Comparison of ENCODE assay signal across 24 cellular contexts in the genomic region with DNA sequence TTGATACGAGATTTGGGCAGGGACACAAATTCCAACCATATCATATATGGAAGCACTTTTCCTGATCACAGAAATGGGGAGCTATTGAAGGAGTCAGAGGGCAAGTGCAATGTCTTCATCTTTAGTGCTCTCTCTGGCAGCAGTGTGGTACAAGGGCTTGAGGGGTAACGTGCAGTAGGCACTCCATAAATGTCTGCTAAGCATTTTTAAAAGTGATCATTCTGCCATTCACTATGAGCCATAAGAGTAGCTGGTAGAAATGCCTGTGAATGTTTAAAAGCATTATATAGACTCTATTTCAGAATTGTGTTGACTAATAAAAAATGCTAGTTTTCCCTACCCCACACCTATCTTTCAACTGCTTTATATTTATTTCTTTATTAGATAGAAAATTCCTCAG.
"Had no signal": no experiment of that assay in that cellular context is flagged by ENCODE, and none has a peak within 500 bp of the region (broad histone marks: within the 10 kb centered on the region; RNA-seq: fewer than 3 reads in every experiment).

No MANE protein-coding gene starts in this region.

- FAIRE-seq: colon, endothelial cell of umbilical vein had no signal

- H3K27ac ChIP-seq: coronary artery, dorsolateral prefrontal cortex, esophagus squamous epithelium, gastrocnemius medialis, heart left ventricle, hepatocyte, left lung, lower lobe of right lung had no signal

- ATAC-seq: esophagus mucosa, gastrocnemius medialis, heart left ventricle, left cardiac atrium, left lung, left ventricle myocardium superior, lower lobe of right lung, mucosa of descending colon had no signal

- H3K4me3 ChIP-seq: coronary artery, dorsolateral prefrontal cortex, esophagus squamous epithelium, gastrocnemius medialis, heart left ventricle, hepatocyte, left lung, lower lobe of right lung, mucosa of descending colon had no signal

- DNase-seq: dermis blood vessel endothelial cell; dorsolateral prefrontal cortex; effector CD4-positive, alpha-beta T cell; effector memory CD4-positive, alpha-beta T cell; esophagus squamous epithelium; foreskin fibroblast; foreskin melanocyte; gastrocnemius medialis; heart left ventricle; hypothalamus; immature natural killer cell; islet precursor cell; left cardiac atrium; left lung; left ventricle myocardium superior; lower lobe of right lung; mesenchymal stem cell; mucosa of descending colon; naive B cell had no signal

- H2AFZ ChIP-seq: hepatocyte had no signal

- H3K79me2 ChIP-seq: hepatocyte had no signal

- H3K27me3 ChIP-seq: dorsolateral prefrontal cortex, esophagus squamous epithelium, gastrocnemius medialis, heart left ventricle, hepatocyte, left lung had no signal

- H3K4me1 ChIP-seq: esophagus squamous epithelium, gastrocnemius medialis, heart left ventricle, left lung, lower lobe of right lung had no signal

- H3K9me3 ChIP-seq: esophagus squamous epithelium, gastrocnemius medialis had no signal

- H3K4me2 ChIP-seq: hepatocyte had no signal
